9 cellular contexts compared by ENCODE assay signal in the genomic region with DNA sequence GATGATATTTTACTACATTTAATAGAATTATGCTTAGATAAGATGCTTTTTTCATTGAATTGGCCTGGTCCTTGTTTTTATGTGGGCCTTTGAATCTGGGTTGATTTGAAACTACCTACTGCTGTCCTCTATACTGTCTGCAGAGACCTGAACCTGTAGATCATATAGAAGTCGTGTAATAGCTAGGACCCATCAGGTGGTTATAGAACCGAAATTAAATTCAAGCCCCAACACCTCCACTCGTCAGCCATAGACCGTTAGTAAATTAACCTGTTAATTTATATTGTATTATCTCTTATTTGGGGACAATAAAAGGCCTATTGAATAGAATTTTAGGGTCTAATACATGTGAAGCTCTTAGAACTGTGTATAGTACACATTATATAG.
DNase-seq lines count a peak whose midpoint lies in the region; ATAC-seq and TF ChIP-seq lines count a peak whose summit lies in the region.
"Had no signal": no experiment of that assay in that cellular context is flagged by ENCODE, and none has a peak within 500 bp of the region (broad histone marks: within the 10 kb centered on the region; RNA-seq: fewer than 3 reads in every experiment).

No MANE protein-coding gene starts in this region.

- H3K36me3 ChIP-seq in A673 (ENCODE audit: insufficient read depth, low read length, poor library complexity, severe bottlenecking) (no peaks in the 10 kb centered on the region), fibroblast of lung (ENCODE audit: control insufficient read depth, insufficient read depth, low read length) (no peaks in the 10 kb centered on the region), testis (ENCODE audit: low read depth, missing control alignments) (no peaks in the 10 kb centered on the region), WERI-Rb-1 (no peaks in the 10 kb centered on the region)

- intact Hi-C loops in A673 (cut with micrococcal nuclease; ENCODE audit: unreplicated experiment), result no loop called here
- intact Hi-C loops in testis (cut with DNase I; ENCODE audit: low total_unique reads), result no loop called here

- H3K27me3 ChIP-seq in A673 (replicated peaks; ENCODE audit: insufficient read depth, low read depth, low read length, poor library complexity) (no peaks in the 10 kb centered on the region), fibroblast of lung (ENCODE audit: control insufficient read depth, insufficient read depth, low read length) (no peaks in the 10 kb centered on the region), testis (no peaks in the 10 kb centered on the region), WERI-Rb-1 (ENCODE audit: insufficient read depth, low read depth, severe bottlenecking) (peaks cover 4% of the 10 kb centered on the region)

- no peak for DNase-seq in A673 (ENCODE audit: low spot score)
- no peak for DNase-seq in fibroblast of lung (ENCODE audit: low read depth in 2 of 2)
- DNase-seq in NCI-H345 (lab: John Stamatoyannopoulos, UW), result no peak
- no peak for DNase-seq in testis
- DNase-seq in WERI-Rb-1, result no peak
- no peak for DNase-seq in stimulated activated CD4-positive, alpha-beta T cell treated with anti-CD3 and anti-CD28 coated beads, Interleukin-1b, Interleukin-23, amount 100 ng/mL, for 48 hours
- DNase-seq: activated naive CD4-positive, alpha-beta T cell had no signal

- POLR2A ChIA-PET in A673 (lab: Charles Lee; ENCODE audit: low non-redundant PET), result interaction anchor here (0.6 kb wide), 1 partner anchor 134 kb away, joined by 3 read pairs; no protein-coding TSS in a partner anchor

- ATAC-seq in GM19372 (IDR thresholded peaks at IDR 0.05; ENCODE audit: low read depth, unreplicated experiment) (peak; percentile 1), HG03354 (IDR thresholded peaks at IDR 0.05; ENCODE audit: poor library complexity, severe bottlenecking, unreplicated experiment) (peak; percentile 22)

- peak overlapping the region; percentile 49 for H3K4me2 ChIP-seq in fibroblast of lung (ENCODE audit: extremely low read depth, insufficient read depth, low read length)

- peaks cover 43% of the 10 kb centered on the region for H3K4me1 ChIP-seq in A673 (ENCODE audit: insufficient read depth, low read length, poor library complexity, severe bottlenecking)
- peaks cover 4% of the 10 kb centered on the region for H3K4me1 ChIP-seq in fibroblast of lung (ENCODE audit: control insufficient read depth, extremely low read depth, insufficient read depth, low read length)
- H3K4me1 ChIP-seq in testis, result peaks cover 17% of the 10 kb centered on the region

- peaks cover 88% of the 10 kb centered on the region for H3K79me2 ChIP-seq in fibroblast of lung (ENCODE audit: control insufficient read depth, insufficient read depth, low read length)

- TF ChIP-seq CTCF in A673 (conservative IDR thresholded peaks at IDR 0.05; ENCODE audit: low read depth, low read length) (no peak), fibroblast of lung (conservative IDR thresholded peaks at IDR 0.05 in 1 of 2, IDR thresholded peaks at IDR 0.05 in 1 of 2; ENCODE audit: low read depth in 1 of 2, low read length in 2 of 2) (no peak), testis (IDR thresholded peaks at IDR 0.05) (no peak), WERI-Rb-1 (IDR thresholded peaks at IDR 0.05; ENCODE audit: low read depth, low read length) (no peak)

- H3K27ac ChIP-seq in A673 (ENCODE audit: low read depth, low read length, poor library complexity, severe bottlenecking), result peak overlapping the region; percentile 67
- no peak overlapping the region for H3K27ac ChIP-seq in fibroblast of lung (ENCODE audit: insufficient read depth, low read length)
- peak overlapping the region in 1 of 2 donors; percentile 48 for H3K27ac ChIP-seq in testis
- no peak overlapping the region for H3K27ac ChIP-seq in WERI-Rb-1

- H2AFZ ChIP-seq in fibroblast of lung (ENCODE audit: low read length), result no peak overlapping the region

- H3K9me3 ChIP-seq in A673 (ENCODE audit: low read depth, low read length, poor library complexity, severe bottlenecking), result no peaks in the 10 kb centered on the region
- H3K9me3 ChIP-seq in fibroblast of lung (ENCODE audit: control insufficient read depth, insufficient read depth, low read depth, low read length), result no peaks in the 10 kb centered on the region
- H3K9me3 ChIP-seq in testis, result no peaks in the 10 kb centered on the region
- H3K9me3 ChIP-seq in WERI-Rb-1 (ENCODE audit: severe bottlenecking), result no peaks in the 10 kb centered on the region

- 90 to 93% methylated on average over 4 of the region's 4 CpGs for WGBS in testis, 2 donors

- no peaks in the 10 kb centered on the region for H4K20me1 ChIP-seq in fibroblast of lung (ENCODE audit: control insufficient read depth, extremely low read depth, insufficient read depth, low read length)

- BruUV-seq in A673 (replicated peaks; lab: Mats Ljungman, UMichigan), result no TSS peak

- CTCF ChIA-PET in A673 (lab: Charles Lee), result no interaction called here

- H3K9ac ChIP-seq in fibroblast of lung (ENCODE audit: insufficient read depth, low read length), result no peak overlapping the region

- TF ChIP-seq POLR2A in testis (IDR thresholded peaks at IDR 0.05), result no peak

- no peak overlapping the region for H3K4me3 ChIP-seq in A673 (ENCODE audit: low read depth, low read length, poor library complexity, severe bottlenecking)
- no peak overlapping the region for H3K4me3 ChIP-seq in fibroblast of lung (replicated peaks in 1 of 4; ENCODE audit: control extremely low read depth in 1 of 4, insufficient read depth in 1 of 4, low read depth in 3 of 4, low read length in 4 of 4)
- no peak overlapping the region for H3K4me3 ChIP-seq in testis
- no peak overlapping the region for H3K4me3 ChIP-seq in WERI-Rb-1 (ENCODE audit: low read depth, low read length)
